Comparison of ENCODE assay signal across 12 cellular contexts in the genomic region with DNA sequence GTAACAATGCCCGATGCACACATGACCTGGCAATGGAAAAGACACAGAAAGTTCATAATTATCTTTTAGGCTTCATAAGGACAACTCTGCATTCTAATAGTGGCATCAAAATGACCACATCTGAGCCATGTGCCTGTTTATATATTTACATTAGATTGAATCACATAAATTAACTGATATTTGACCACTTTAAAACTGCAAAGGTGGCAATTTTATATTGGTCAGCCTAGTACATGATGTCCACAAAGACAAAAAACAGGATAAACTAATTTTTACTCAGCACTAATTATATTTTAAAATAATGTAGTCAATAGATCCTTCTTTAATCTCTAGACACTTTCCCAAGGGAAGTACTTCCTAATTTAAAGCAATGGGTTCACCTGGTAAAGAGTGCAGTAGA. TPM values are rescaled to one million over a fixed set of nuclear protein-coding genes. Genes with fewer than 3 reads are reported as not detected.
"Had no signal": no experiment of that assay in that cellular context is flagged by ENCODE, and none has a peak within 500 bp of the region (broad histone marks: within the 10 kb centered on the region; RNA-seq: fewer than 3 reads in every experiment).

No MANE protein-coding gene starts in this region.

- H3K4me3 ChIP-seq: GM23248, GM23338, HAP-1 had no signal

- H3K4me1 ChIP-seq: HAP-1 had no signal

- H2AFZ ChIP-seq: GM23248, GM23338 had no signal

- H3K27ac ChIP-seq: GM23248 had no signal

- ATAC-seq: GM23338, HCT116 had no signal

- H3K9ac ChIP-seq: GM23248 had no signal

- FAIRE-seq: H1, H54 had no signal

- H3K9me3 ChIP-seq: HAP-1 had no signal

- DNase-seq: GM23248, GOT3, H7, H9, HCEC 1CT, HFFc6 had no signal

- H3K36me3 ChIP-seq: HAP-1 had no signal

- H3K9me3 Mint-ChIP-seq: GM23338, H9, HFFc6 had no signal

- H3K27ac Mint-ChIP-seq: GM23338, H9, HFFc6 had no signal

- H3K4me1 Mint-ChIP-seq: H9 had no signal

- H3K4me3 Mint-ChIP-seq: GM23338, H9, HFFc6 had no signal

- H3K4me2 ChIP-seq: GM23338 had no signal

RNA-seq across cellular contexts. Expression of a gene that starts 12.0 kb away (rescaled TPM):
- total RNA-seq: GM23248, GM23338, H4, H7, H9, HFFc6 had no signal
- polyA plus RNA-seq: GM23248, GM23338, H1 had no signal
